Comparison of ENCODE assay signal across 8 cellular contexts in genomic region chr19:58440556-58440955, GRCh38. TPM values are rescaled to one million over a fixed set of nuclear protein-coding genes. Genes with fewer than 3 reads are reported as not detected.
A peak's percentile ranks its signal among the peaks of the same experiment; 100 is the strongest.
DNase-seq lines count a peak whose midpoint lies in the region; ATAC-seq and TF ChIP-seq lines count a peak whose summit lies in the region.

No MANE protein-coding gene starts in this region.

- TF ChIP-seq POLR2A in Peyer's patch (IDR thresholded peaks at IDR 0.05) = no peak

- ATAC-seq in esophagus mucosa (peak; percentile 3), HG02642 (IDR thresholded peaks at IDR 0.05; ENCODE audit: poor library complexity, unreplicated experiment) (no peak), HG02759 (IDR thresholded peaks at IDR 0.05; ENCODE audit: unreplicated experiment) (no peak), GM21526 (IDR thresholded peaks at IDR 0.05; ENCODE audit: low FRiP score, unreplicated experiment) (no peak)

- H3K9me3 ChIP-seq in Peyer's patch = peaks cover 0 to 35% (median 17%) of the 10 kb centered on the region in 4 donors

- H3K27ac ChIP-seq in ACC112 (ENCODE audit: low read depth, low read length) = peak overlapping the region; percentile 63
- H3K27ac ChIP-seq in Peyer's patch = peak overlapping the region; percentile 49 to 81 (median 80)

- peaks cover 6% of the 10 kb centered on the region for H3K4me1 Mint-ChIP-seq in nephron

- peaks cover 15% of the 10 kb centered on the region for H3K79me2 ChIP-seq in ACC112 (ENCODE audit: control insufficient read depth, insufficient read depth, low read length, unreplicated experiment)

- DNase-seq in Peyer's patch (no peak), NCI-H128 (lab: John Stamatoyannopoulos, UW; ENCODE audit: unreplicated experiment) (no peak)

- H3K36me3 Mint-ChIP-seq in nephron (ENCODE audit: low read depth) = peaks cover 47% of the 10 kb centered on the region

- H3K4me3 Mint-ChIP-seq in nephron = peak overlapping the region; percentile 89 to 92 (median 90)

- H3K9me3 Mint-ChIP-seq in nephron = peaks cover 59% of the 10 kb centered on the region

- H3K27ac Mint-ChIP-seq in nephron = peak overlapping the region; percentile 68 to 83 (median 75)

- no peak for TF ChIP-seq CTCF in Peyer's patch (IDR thresholded peaks at IDR 0.05)
- no peak for TF ChIP-seq CTCF in nephron (IDR thresholded peaks at IDR 0.05; ENCODE audit: unreplicated experiment in 3 of 3)

- H3K36me3 ChIP-seq in ACC112 (ENCODE audit: insufficient read depth, low read length) (peaks cover 24% of the 10 kb centered on the region), Peyer's patch (peaks cover 0 to 23% (median 0%) of the 10 kb centered on the region in 3 donors)

- H3K4me1 ChIP-seq in ACC112 (ENCODE audit: control insufficient read depth, insufficient read depth, low read length, unreplicated experiment) = no peaks in the 10 kb centered on the region
- H3K4me1 ChIP-seq in Peyer's patch = peaks cover 0 to 11% (median 9%) of the 10 kb centered on the region in 4 donors

- H2AFZ ChIP-seq in ACC112 (ENCODE audit: low read length, unreplicated experiment) = peak overlapping the region; percentile 87

- H3K27me3 ChIP-seq in ACC112 (ENCODE audit: insufficient read depth, low read length) (no peaks in the 10 kb centered on the region), Peyer's patch (no peaks in the 10 kb centered on the region)

- H3K4me3 ChIP-seq in ACC112 (ENCODE audit: low read depth, low read length) (peak overlapping the region; percentile 80), Peyer's patch (peak overlapping the region; percentile 52 to 66 (median 61))

- H3K27me3 Mint-ChIP-seq in nephron (ENCODE audit: low read depth) = peaks cover 33% of the 10 kb centered on the region

RNA-seq across cellular contexts. Expression of gene ZNF132, which starts 0.6 kb away (rescaled TPM):
- total RNA-seq in Peyer's patch (10 to 100 TPM in 1 of 4 donors, 1 to 10 TPM in 3; 3.9 to 12.4 (median 7.2) TPM), esophagus mucosa (1.0 TPM)

RNA-seq across cellular contexts. Expression of gene ZNF324B, which starts 10.9 kb away (rescaled TPM):
- total RNA-seq in Peyer's patch (10 to 100 TPM in 3 of 4 donors, 1 to 10 TPM in 1; 7.0 to 13.1 (median 10.5) TPM), esophagus mucosa (6.0 TPM)

RNA-seq across cellular contexts. Expression of gene ZNF324, which starts 26.3 kb away (rescaled TPM):
- total RNA-seq in Peyer's patch (10 to 100 TPM; 12.4 to 31.2 (median 22.7) TPM), esophagus mucosa (9.2 TPM)

RNA-seq across cellular contexts. Expression of gene ZNF584, which starts 32.1 kb away (rescaled TPM):
- total RNA-seq in Peyer's patch = 10 to 100 TPM in 1 of 4 donors, 1 to 10 TPM in 3; 2.5 to 18.2 (median 9.6) TPM
- total RNA-seq in esophagus mucosa = 6.5 TPM

RNA-seq across cellular contexts. Expression of gene ZNF446, which starts 35.6 kb away (rescaled TPM):
- total RNA-seq in Peyer's patch (10 to 100 TPM; 12.8 to 25.6 (median 19.6) TPM), esophagus mucosa (4.7 TPM)
